ENCODE assay signal across 1 cellular context in the genomic region with DNA sequence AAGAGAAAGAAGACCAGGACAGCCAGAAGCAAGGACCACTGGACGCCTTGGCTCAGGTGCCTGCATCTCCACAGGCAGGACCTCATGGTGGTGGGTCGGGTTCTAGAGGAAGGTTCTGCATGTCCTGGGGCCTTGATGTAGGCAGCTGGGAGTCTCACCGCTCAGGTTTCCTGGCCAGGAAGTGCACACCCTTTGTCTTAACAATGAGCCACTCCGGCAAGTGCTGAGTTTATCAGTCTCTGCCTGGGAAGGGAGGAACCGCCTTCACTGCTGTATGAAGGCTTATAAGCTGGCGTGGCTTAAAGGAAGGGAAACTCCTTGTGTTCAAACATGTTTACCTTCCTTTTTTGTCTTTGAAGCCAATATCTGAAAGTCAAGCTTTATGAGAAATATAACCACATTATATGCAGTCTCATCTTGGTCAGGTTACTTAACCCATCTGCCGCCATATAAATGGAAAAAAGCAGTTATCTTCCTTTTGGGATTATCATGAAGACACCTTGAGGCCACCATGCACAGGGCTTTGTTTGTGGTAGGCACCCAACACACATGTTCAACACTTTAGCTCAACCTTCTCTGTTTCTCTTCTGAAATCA.
TF ChIP-seq lines count a peak whose summit lies in the region.

A gene with protein sequence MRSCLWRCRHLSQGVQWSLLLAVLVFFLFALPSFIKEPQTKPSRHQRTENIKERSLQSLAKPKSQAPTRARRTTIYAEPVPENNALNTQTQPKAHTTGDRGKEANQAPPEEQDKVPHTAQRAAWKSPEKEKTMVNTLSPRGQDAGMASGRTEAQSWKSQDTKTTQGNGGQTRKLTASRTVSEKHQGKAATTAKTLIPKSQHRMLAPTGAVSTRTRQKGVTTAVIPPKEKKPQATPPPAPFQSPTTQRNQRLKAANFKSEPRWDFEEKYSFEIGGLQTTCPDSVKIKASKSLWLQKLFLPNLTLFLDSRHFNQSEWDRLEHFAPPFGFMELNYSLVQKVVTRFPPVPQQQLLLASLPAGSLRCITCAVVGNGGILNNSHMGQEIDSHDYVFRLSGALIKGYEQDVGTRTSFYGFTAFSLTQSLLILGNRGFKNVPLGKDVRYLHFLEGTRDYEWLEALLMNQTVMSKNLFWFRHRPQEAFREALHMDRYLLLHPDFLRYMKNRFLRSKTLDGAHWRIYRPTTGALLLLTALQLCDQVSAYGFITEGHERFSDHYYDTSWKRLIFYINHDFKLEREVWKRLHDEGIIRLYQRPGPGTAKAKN (minus strand): TSS at position 205 of the 596 bp plus-strand sequence. CDS start 119 bp downstream, at position 86.

TF ChIP-seq in K562, 482 proteins besides CTCF, POLR2A, EP300 and RAD21 (continued from another document and continues in another):
- TF ChIP-seq, protein P1, sequence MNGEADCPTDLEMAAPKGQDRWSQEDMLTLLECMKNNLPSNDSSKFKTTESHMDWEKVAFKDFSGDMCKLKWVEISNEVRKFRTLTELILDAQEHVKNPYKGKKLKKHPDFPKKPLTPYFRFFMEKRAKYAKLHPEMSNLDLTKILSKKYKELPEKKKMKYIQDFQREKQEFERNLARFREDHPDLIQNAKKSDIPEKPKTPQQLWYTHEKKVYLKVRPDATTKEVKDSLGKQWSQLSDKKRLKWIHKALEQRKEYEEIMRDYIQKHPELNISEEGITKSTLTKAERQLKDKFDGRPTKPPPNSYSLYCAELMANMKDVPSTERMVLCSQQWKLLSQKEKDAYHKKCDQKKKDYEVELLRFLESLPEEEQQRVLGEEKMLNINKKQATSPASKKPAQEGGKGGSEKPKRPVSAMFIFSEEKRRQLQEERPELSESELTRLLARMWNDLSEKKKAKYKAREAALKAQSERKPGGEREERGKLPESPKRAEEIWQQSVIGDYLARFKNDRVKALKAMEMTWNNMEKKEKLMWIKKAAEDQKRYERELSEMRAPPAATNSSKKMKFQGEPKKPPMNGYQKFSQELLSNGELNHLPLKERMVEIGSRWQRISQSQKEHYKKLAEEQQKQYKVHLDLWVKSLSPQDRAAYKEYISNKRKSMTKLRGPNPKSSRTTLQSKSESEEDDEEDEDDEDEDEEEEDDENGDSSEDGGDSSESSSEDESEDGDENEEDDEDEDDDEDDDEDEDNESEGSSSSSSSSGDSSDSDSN (IDR thresholded peaks at IDR 0.05; ENCODE audit: borderline replicate concordance in 1 of 2, low read depth in 2 of 2, low read length in 2 of 2): peak; percentile 74 to 85; a peak in 3 of 4 replicates
- TF ChIP-seq SMARCA4 (IDR thresholded peaks at IDR 0.05) (peak; percentile 74), YY1 (IDR thresholded peaks at IDR 0.05; ENCODE audit: borderline replicate concordance in 1 of 3, control insufficient read depth in 1 of 3, extremely low read depth in 1 of 3, insufficient read depth in 3 of 3, insufficient read length in 1 of 3, insufficient replicate concordance in 2 of 3, low read depth in 1 of 3, low read length in 2 of 3) (peak in 2 of 3 experiments; percentile 49 to 75), MLLT1 (IDR thresholded peaks at IDR 0.05) (peak in 1 of 2 experiments; percentile 50; a peak in 2 of 4 replicates), PCBP1 (IDR thresholded peaks at IDR 0.05; ENCODE audit: low read depth, low read length, poor library complexity, severe bottlenecking) (no peak), ZNF699 (CRISPR knock-in tag; IDR thresholded peaks at IDR 0.05; ENCODE audit: insufficient replicate concordance) (no peak), BRCA1 (IDR thresholded peaks at IDR 0.05) (no peak), BRCA1 (CRISPR knock-in tag; IDR thresholded peaks at IDR 0.05) (no peak), RB1 (IDR thresholded peaks at IDR 0.05; ENCODE audit: low read depth) (peak; percentile 35; the same call in 1 of the 2 replicates), RHOXF2B (CRISPR knock-in tag; conservative IDR thresholded peaks at IDR 0.05) (no peak), SREBF1 (IDR thresholded peaks at IDR 0.05; ENCODE audit: borderline replicate concordance, low read depth, low read length) (no peak), KAT7 (CRISPR knock-in tag; IDR thresholded peaks at IDR 0.05; ENCODE audit: borderline replicate concordance) (no peak), ZNF57 (CRISPR knock-in tag; IDR thresholded peaks at IDR 0.05) (no peak), NR4A1 (CRISPR knock-in tag; IDR thresholded peaks at IDR 0.05) (0 out of 2 replicates have a peak, but pooled peaks have one; percentile 54), NR4A1 (tag; IDR thresholded peaks at IDR 0.05) (no peak; the same call in none of the 2 replicates), RBFOX2 (IDR thresholded peaks at IDR 0.05; ENCODE audit: low read depth, low read length) (peak; percentile 78), ETV1 (tag; conservative IDR thresholded peaks at IDR 0.05; ENCODE audit: low read depth) (peak; percentile 39; the same call in 1 of the 2 replicates), MTA3 (IDR thresholded peaks at IDR 0.05; ENCODE audit: borderline replicate concordance) (0 out of 2 replicates have a peak, but pooled peaks have one; percentile 33), TAF9B (IDR thresholded peaks at IDR 0.05; ENCODE audit: partially characterized antibody) (peak; percentile 70), SMARCB1 (IDR thresholded peaks at IDR 0.05; ENCODE audit: insufficient read length, low read depth) (no peak), ZNF175 (CRISPR knock-in tag; IDR thresholded peaks at IDR 0.05; ENCODE audit: low read depth) (no peak), NONO (IDR thresholded peaks at IDR 0.05; ENCODE audit: low read depth in 2 of 2, low read length in 1 of 2) (no peak; a peak in 1 of 4 replicates), RBM25 (IDR thresholded peaks at IDR 0.05; ENCODE audit: low read depth, low read length, severe bottlenecking) (no peak), NFE2L1 (tag; IDR thresholded peaks at IDR 0.05; ENCODE audit: borderline replicate concordance, low read depth) (no peak), SETDB1 (IDR thresholded peaks at IDR 0.05; ENCODE audit: low read length) (no peak), GATA2 (CRISPR knock-in tag; IDR thresholded peaks at IDR 0.05) (no peak), ZNF197 (CRISPR knock-in tag; IDR thresholded peaks at IDR 0.05; ENCODE audit: low read depth) (no peak), SMARCE1 (IDR thresholded peaks at IDR 0.05) (0 out of 2 replicates have a peak, but pooled peaks have one; percentile 13), FOXJ2 (tag; IDR thresholded peaks at IDR 0.05) (0 out of 2 replicates have a peak, but pooled peaks have one; percentile 57), AFF1 (IDR thresholded peaks at IDR 0.05; ENCODE audit: low read depth in 1 of 2, partially characterized antibody in 2 of 2) (peak; percentile 60 to 74), PTRF (tag; IDR thresholded peaks at IDR 0.05) (0 out of 2 replicates have a peak, but pooled peaks have one; percentile 57), ZNF436 (CRISPR knock-in tag; IDR thresholded peaks at IDR 0.05) (no peak), GABPA (tag; conservative IDR thresholded peaks at IDR 0.05; ENCODE audit: low read depth) (peak; percentile 61), HES1 (IDR thresholded peaks at IDR 0.05; ENCODE audit: low read depth) (no peak), PTBP1 (IDR thresholded peaks at IDR 0.05; ENCODE audit: low read depth, low read length) (no peak), ZNF311 (CRISPR knock-in tag; IDR thresholded peaks at IDR 0.05) (peak; percentile 67; the same call in 1 of the 2 replicates), TBL1XR1 (IDR thresholded peaks at IDR 0.05; ENCODE audit: low read length in 2 of 2) (no peak; a peak in 1 of 4 replicates), CXXC5 (CRISPR knock-in tag; IDR thresholded peaks at IDR 0.05) (peak; percentile 55), ZNF316 (IDR thresholded peaks at IDR 0.05) (no peak), LEF1 (IDR thresholded peaks at IDR 0.05) (0 out of 2 replicates have a peak, but pooled peaks have one; percentile 36), POLR2H (tag; IDR thresholded peaks at IDR 0.05; ENCODE audit: low read depth) (peak; percentile 89), PHTF2 (CRISPR knock-in tag; IDR thresholded peaks at IDR 0.05) (no peak), MYNN (IDR thresholded peaks at IDR 0.05) (peak; percentile 72; the same call in 1 of the 2 replicates), MYNN (CRISPR knock-in tag; IDR thresholded peaks at IDR 0.05) (no peak)
- TF ChIP-seq, protein P2, sequence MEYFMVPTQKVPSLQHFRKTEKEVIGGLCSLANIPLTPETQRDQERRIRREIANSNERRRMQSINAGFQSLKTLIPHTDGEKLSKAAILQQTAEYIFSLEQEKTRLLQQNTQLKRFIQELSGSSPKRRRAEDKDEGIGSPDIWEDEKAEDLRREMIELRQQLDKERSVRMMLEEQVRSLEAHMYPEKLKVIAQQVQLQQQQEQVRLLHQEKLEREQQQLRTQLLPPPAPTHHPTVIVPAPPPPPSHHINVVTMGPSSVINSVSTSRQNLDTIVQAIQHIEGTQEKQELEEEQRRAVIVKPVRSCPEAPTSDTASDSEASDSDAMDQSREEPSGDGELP (CRISPR knock-in tag; IDR thresholded peaks at IDR 0.05; ENCODE audit: borderline replicate concordance): peak; percentile 91
- TF ChIP-seq, protein P3, sequence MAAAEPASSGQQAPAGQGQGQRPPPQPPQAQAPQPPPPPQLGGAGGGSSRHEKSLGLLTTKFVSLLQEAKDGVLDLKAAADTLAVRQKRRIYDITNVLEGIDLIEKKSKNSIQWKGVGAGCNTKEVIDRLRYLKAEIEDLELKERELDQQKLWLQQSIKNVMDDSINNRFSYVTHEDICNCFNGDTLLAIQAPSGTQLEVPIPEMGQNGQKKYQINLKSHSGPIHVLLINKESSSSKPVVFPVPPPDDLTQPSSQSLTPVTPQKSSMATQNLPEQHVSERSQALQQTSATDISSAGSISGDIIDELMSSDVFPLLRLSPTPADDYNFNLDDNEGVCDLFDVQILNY (CRISPR knock-in tag; IDR thresholded peaks at IDR 0.05): peak; percentile 77; the same call in 1 of the 2 replicates
- TF ChIP-seq, protein P4, sequence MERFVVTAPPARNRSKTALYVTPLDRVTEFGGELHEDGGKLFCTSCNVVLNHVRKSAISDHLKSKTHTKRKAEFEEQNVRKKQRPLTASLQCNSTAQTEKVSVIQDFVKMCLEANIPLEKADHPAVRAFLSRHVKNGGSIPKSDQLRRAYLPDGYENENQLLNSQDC (CRISPR knock-in tag; IDR thresholded peaks at IDR 0.05): 0 out of 2 replicates have a peak, but pooled peaks have one; percentile 10
- TF ChIP-seq, protein P5, sequence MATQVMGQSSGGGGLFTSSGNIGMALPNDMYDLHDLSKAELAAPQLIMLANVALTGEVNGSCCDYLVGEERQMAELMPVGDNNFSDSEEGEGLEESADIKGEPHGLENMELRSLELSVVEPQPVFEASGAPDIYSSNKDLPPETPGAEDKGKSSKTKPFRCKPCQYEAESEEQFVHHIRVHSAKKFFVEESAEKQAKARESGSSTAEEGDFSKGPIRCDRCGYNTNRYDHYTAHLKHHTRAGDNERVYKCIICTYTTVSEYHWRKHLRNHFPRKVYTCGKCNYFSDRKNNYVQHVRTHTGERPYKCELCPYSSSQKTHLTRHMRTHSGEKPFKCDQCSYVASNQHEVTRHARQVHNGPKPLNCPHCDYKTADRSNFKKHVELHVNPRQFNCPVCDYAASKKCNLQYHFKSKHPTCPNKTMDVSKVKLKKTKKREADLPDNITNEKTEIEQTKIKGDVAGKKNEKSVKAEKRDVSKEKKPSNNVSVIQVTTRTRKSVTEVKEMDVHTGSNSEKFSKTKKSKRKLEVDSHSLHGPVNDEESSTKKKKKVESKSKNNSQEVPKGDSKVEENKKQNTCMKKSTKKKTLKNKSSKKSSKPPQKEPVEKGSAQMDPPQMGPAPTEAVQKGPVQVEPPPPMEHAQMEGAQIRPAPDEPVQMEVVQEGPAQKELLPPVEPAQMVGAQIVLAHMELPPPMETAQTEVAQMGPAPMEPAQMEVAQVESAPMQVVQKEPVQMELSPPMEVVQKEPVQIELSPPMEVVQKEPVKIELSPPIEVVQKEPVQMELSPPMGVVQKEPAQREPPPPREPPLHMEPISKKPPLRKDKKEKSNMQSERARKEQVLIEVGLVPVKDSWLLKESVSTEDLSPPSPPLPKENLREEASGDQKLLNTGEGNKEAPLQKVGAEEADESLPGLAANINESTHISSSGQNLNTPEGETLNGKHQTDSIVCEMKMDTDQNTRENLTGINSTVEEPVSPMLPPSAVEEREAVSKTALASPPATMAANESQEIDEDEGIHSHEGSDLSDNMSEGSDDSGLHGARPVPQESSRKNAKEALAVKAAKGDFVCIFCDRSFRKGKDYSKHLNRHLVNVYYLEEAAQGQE (CRISPR knock-in tag; IDR thresholded peaks at IDR 0.05; ENCODE audit: low read depth): no peak
